8 cellular contexts compared by ENCODE assay signal in genomic region chr1:64469614-64469976, GRCh38. TPM values are rescaled to one million over a fixed set of nuclear protein-coding genes. Genes with fewer than 3 reads are reported as not detected.
A peak's percentile ranks its signal among the peaks of the same experiment; 100 is the strongest.
DNase-seq lines count a peak whose midpoint lies in the region; ATAC-seq, FAIRE-seq and TF ChIP-seq lines count a peak whose summit lies in the region.

No MANE protein-coding gene starts in this region.

- peaks cover 14% of the 10 kb centered on the region for H3K4me1 Mint-ChIP-seq in activated naive CD8-positive, alpha-beta T cell treated with anti-CD3 and anti-CD28 coated beads, Interleukin-2, amount 10 ng/mL, durations not matched to agents 7 days and 5 days
- peaks cover 11 to 23% of the 10 kb centered on the region in 2 donors for H3K4me1 Mint-ChIP-seq in immature natural killer cell

- H3K36me3 ChIP-seq in H7 (replicated peaks; ENCODE audit: control insufficient read depth, insufficient read depth, low read length), result no peaks in the 10 kb centered on the region
- H3K36me3 ChIP-seq in thoracic aorta, result no peaks in the 10 kb centered on the region

- TF ChIP-seq CTCF in A549 (IDR thresholded peaks at IDR 0.05), result no peak
- no peak for TF ChIP-seq CTCF in thoracic aorta (IDR thresholded peaks at IDR 0.05)

- peaks cover 51% of the 10 kb centered on the region for H3K27me3 Mint-ChIP-seq in activated naive CD8-positive, alpha-beta T cell treated with anti-CD3 and anti-CD28 coated beads, Interleukin-2, amount 10 ng/mL, durations not matched to agents 7 days and 5 days
- H3K27me3 Mint-ChIP-seq in immature natural killer cell (ENCODE audit: low read depth in 3 of 3), result peaks cover 8 to 28% (median 20%) of the 10 kb centered on the region in 3 donors

- peak overlapping the region; percentile 62 for H3K4me3 Mint-ChIP-seq in activated naive CD8-positive, alpha-beta T cell treated with anti-CD3 and anti-CD28 coated beads, Interleukin-2, amount 10 ng/mL, durations not matched to agents 7 days and 5 days
- peak overlapping the region in 3 of 5 donors; percentile 8 to 34 (median 8) for H3K4me3 Mint-ChIP-seq in immature natural killer cell

- TF ChIP-seq POLR2A in A549 (IDR thresholded peaks at IDR 0.05; ENCODE audit: low read length), result no peak

- no peak for TF ChIP-seq RAD21 in A549 (conservative IDR thresholded peaks at IDR 0.05 in 1 of 2, IDR thresholded peaks at IDR 0.05 in 1 of 2)

- H3K27ac ChIP-seq in A549 (peak overlapping the region; percentile 65 to 94), thoracic aorta (peak overlapping the region; percentile 72 to 75)

- DNase-seq in A549 (ENCODE audit: low read depth in 1 of 2, low spot score in 1 of 2) (peak in 1 of 2 experiments; percentile 7), H7 (no peak), immature natural killer cell (no peak), thoracic aorta (ENCODE audit: low spot score) (no peak), globus pallidus (ENCODE audit: low spot score) (no peak), Kasumi-1 (lab: John Stamatoyannopoulos, UW) (no peak)
- no peak for DNase-seq in activated naive CD8-positive, alpha-beta T cell treated with anti-CD3 and anti-CD28 coated beads, Interleukin-2, amount 10 ng/mL, durations not matched to agents 7 days and 5 days

- POLR2A ChIA-PET in A549 (lab: Yijun Ruan, JAX), result no interaction called here
- POLR2A ChIA-PET in activated naive CD8-positive, alpha-beta T cell treated with anti-CD3 and anti-CD28 coated beads, Interleukin-2, amount 10 ng/mL, durations not matched to agents 7 days and 5 days (lab: Charles Lee), result no interaction called here

- H3K4me1 ChIP-seq in A549 (peaks cover 7% of the 10 kb centered on the region; the same call in 1 of the 3 replicates), thoracic aorta (ENCODE audit: control insufficient read depth in 1 of 2, low read depth in 2 of 2) (peaks cover 2 to 19% of the 10 kb centered on the region in 2 donors)

- peaks cover 20% of the 10 kb centered on the region for H3K27me3 ChIP-seq in H7 (ENCODE audit: control insufficient read depth, insufficient read depth, low read length)
- H3K27me3 ChIP-seq in thoracic aorta (replicated peaks; ENCODE audit: insufficient read depth), result no peaks in the 10 kb centered on the region

- H3K27ac Mint-ChIP-seq in activated naive CD8-positive, alpha-beta T cell treated with anti-CD3 and anti-CD28 coated beads, Interleukin-2, amount 10 ng/mL, durations not matched to agents 7 days and 5 days, result no peak overlapping the region
- no peak overlapping the region for H3K27ac Mint-ChIP-seq in immature natural killer cell

- ATAC-seq in A549 (peak; percentile 30 to 42; a peak in 4 of 6 replicates), thoracic aorta (ENCODE audit: insufficient number of reproducible peaks, low FRiP score, low read depth) (no peak), GM18873 (IDR thresholded peaks at IDR 0.05; ENCODE audit: low FRiP score, unreplicated experiment) (no peak)
- no peak for ATAC-seq in activated naive CD8-positive, alpha-beta T cell treated with anti-CD3 and anti-CD28 coated beads, Interleukin-2, amount 10 ng/mL, durations not matched to agents 7 days and 5 days (ENCODE audit: low read depth)

- no peaks in the 10 kb centered on the region for H3K9me3 Mint-ChIP-seq in activated naive CD8-positive, alpha-beta T cell treated with anti-CD3 and anti-CD28 coated beads, Interleukin-2, amount 10 ng/mL, durations not matched to agents 7 days and 5 days
- peaks cover 0 to 5% (median 0%) of the 10 kb centered on the region in 6 donors for H3K9me3 Mint-ChIP-seq in immature natural killer cell

- no peak for TF ChIP-seq EP300 in A549 (IDR thresholded peaks at IDR 0.05)

- H3K4me3 ChIP-seq in A549 (peak overlapping the region; percentile 77), H7 (ENCODE audit: insufficient read depth, low read depth, low read length) (peak overlapping the region; percentile 88), thoracic aorta (peak overlapping the region; percentile 89)

- H3K36me3 Mint-ChIP-seq in activated naive CD8-positive, alpha-beta T cell treated with anti-CD3 and anti-CD28 coated beads, Interleukin-2, amount 10 ng/mL, durations not matched to agents 7 days and 5 days, result no peaks in the 10 kb centered on the region
- no peaks in the 10 kb centered on the region for H3K36me3 Mint-ChIP-seq in immature natural killer cell

- H3K4me2 ChIP-seq in A549, result peak overlapping the region; percentile 93

- CTCF ChIA-PET in A549 (lab: Yijun Ruan, JAX), result no interaction called here

- H3K9me3 ChIP-seq in A549 (no peaks in the 10 kb centered on the region), thoracic aorta (no peaks in the 10 kb centered on the region)

- 7% methylated on average over 13 of the region's 22 CpGs for WGBS in A549 (ENCODE audit: missing lambda C conversion rate)

- FAIRE-seq in A549 (lab: Jason Lieb, UNC), result no peak

TF ChIP-seq in A549, 52 proteins besides CTCF, POLR2A, EP300 and RAD21:
- TF ChIP-seq POLR2AphosphoS2 (conservative IDR thresholded peaks at IDR 0.05; ENCODE audit: low read length) (no peak), MYC (IDR thresholded peaks at IDR 0.05; ENCODE audit: borderline replicate concordance, low read length) (no peak), REST (IDR thresholded peaks at IDR 0.05) (no peak), RNF2 (IDR thresholded peaks at IDR 0.05; ENCODE audit: borderline replicate concordance, low read depth) (no peak), SMC3 (IDR thresholded peaks at IDR 0.05) (no peak), MAX (IDR thresholded peaks at IDR 0.05) (no peak)
TF ChIP-seq in A549: peak in this region for 0.

RNA-seq across cellular contexts. Expression of gene CACHD1, which starts 0.3 kb away (rescaled TPM):
- polyA plus RNA-seq in A549 (2011; rRNA removed) (1.6 and 2.4 TPM in 2 replicates), A549 (2017; fragmentation: RNase III; extraction: RNeasy Plus Mini Kit Qiagen cat#74134 plus additional on column Dnase treatment) (0.72 to 0.88 TPM (median 0.84 TPM) in 3 replicates), immature natural killer cell (not detected)
- 0.37 and 0.41 TPM in 2 replicates for polyA plus RNA-seq in A549 (2012; cell fraction: cytosol; rRNA removed)
- 0.46 and 0.71 TPM in 2 replicates for polyA plus RNA-seq in A549 (2012; cell fraction: nucleus; rRNA removed)
- 2.3 and 2.5 TPM in 2 replicates for polyA minus RNA-seq in A549 (2011; rRNA and poly(A)+ RNA removed)
- total RNA-seq in H7 (2014; rRNA removed; shearing (Covaris generic)), result 53.5 and 69.7 TPM in 2 replicates
- total RNA-seq in activated naive CD8-positive, alpha-beta T cell treated with anti-CD3 and anti-CD28 coated beads, Interleukin-2, amount 10 ng/mL, durations not matched to agents 7 days and 5 days, result under 1 TPM; 0.82 to 0.91 TPM
- 1 to 10 TPM; 5.3 to 6.7 TPM for total RNA-seq in thoracic aorta

Comparison
In these comparisons a context has a peak if more than half of its experiments do, and no peak if none do; other contexts are left out.
1. ATAC-seq: peak in A549 (2 of 2); none in activated naive CD8-positive, alpha-beta T cell treated with anti-CD3 and anti-CD28 coated beads, Interleukin-2, amount 10 ng/mL, durations not matched to agents 7 days and 5 days (single experiment), thoracic aorta (single experiment) and GM18873 (single experiment).
2. Peak in every context shown above with its lines, with median percentiles within 50 percentile points of each other: H3K4me3 ChIP-seq.